In the genomic region with DNA sequence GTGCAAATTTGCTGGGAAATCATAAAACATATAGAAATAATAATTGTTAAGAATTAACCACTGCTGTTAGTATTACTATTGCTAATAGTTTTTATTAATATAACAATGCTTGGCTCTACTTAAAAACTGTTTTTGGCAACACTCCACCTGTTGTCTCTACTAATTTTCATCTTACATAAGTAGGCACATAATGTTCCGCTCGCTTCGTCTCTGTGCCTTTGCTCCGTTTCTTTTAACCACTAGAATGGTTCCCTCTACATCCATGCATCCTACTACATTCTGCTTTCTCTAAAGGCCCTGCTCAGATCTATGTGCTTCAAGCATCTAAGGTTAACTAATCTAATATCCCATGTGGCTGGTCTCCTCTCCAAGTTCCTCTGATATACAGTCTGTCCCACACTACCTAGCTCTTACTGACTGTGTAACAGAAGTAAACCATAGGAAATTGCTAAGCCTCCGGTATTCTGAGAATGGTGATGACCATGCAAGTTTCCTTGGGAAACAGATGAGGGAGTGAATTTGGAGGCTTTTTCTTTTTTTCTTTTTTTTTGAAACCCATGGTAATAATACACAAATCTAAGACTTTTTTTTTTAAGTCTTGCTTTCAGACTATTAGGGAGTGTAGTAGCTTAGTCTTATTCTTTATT, we compare ENCODE assay signal across 19 cellular contexts.
DNase-seq lines count a peak whose midpoint lies in the region; TF ChIP-seq lines count a peak whose summit lies in the region.
"Had no signal": no experiment of that assay in that cellular context is flagged by ENCODE, and none has a peak within 500 bp of the region (broad histone marks: within the 10 kb centered on the region; RNA-seq: fewer than 3 reads in every experiment).

No MANE protein-coding gene starts in this region.

- H3K27ac Mint-ChIP-seq in Caco-2 (ENCODE audit: unreplicated experiment) (peak overlapping the region; percentile 14), chondrocyte (ENCODE audit: unreplicated experiment) (peak overlapping the region; percentile 9), nephron (peak overlapping the region; percentile 43 to 51 (median 50))
- H3K27ac Mint-ChIP-seq: activated naive CD4-positive, alpha-beta T cell treated with anti-CD3 and anti-CD28 coated beads, Interleukin-2, amount 50 U/mL, for 72 hours; CD8-positive, alpha-beta T cell; memory B cell; stimulated activated effector memory CD8-positive, alpha-beta T cell treated with anti-CD3 and anti-CD28 coated beads, Interleukin-12 subunit alpha, Interleukin-12 subunit beta, amount 100 ng/mL, for 72 hours had no signal

- H3K27me3 Mint-ChIP-seq in Caco-2 (ENCODE audit: insufficient read depth, unreplicated experiment) = no peaks in the 10 kb centered on the region
- H3K27me3 Mint-ChIP-seq in chondrocyte (ENCODE audit: low read depth) = no peaks in the 10 kb centered on the region
- H3K27me3 Mint-ChIP-seq in nephron (ENCODE audit: low read depth) = no peaks in the 10 kb centered on the region

- DNase-seq in Caco-2 (no peak), M059J (ENCODE audit: low read depth) (peak; percentile 23), chondrocyte (ENCODE audit: low spot score) (no peak), H4 (ENCODE audit: low spot score) (no peak)
- no peak for DNase-seq in activated CD4-positive, alpha-beta T cell treated with anti-CD3 and anti-CD28 coated beads, Interleukin-2, amount 50 U/mL, for 48 hours
- no peak for DNase-seq in activated CD8-positive, alpha-beta memory T cell treated with anti-CD3 and anti-CD28 coated beads for 24 hours
- DNase-seq in activated CD4-positive, alpha-beta T cell treated with anti-CD3 and anti-CD28 coated beads, Interleukin-2, amount 50 U/mL, for 1 hour = no peak
- DNase-seq: CD8-positive, alpha-beta T cell; colonic mucosa; DMS53; kidney; NCI-H2107; NCI-H524; T-helper 9 cell had no signal

- intact Hi-C loops in Caco-2 (cut with micrococcal nuclease; ENCODE audit: unreplicated experiment) = no loop called here

- H3K9me3 ChIP-seq in Caco-2 = no peaks in the 10 kb centered on the region
- H3K9me3 ChIP-seq: colonic mucosa, testis had no signal

- no peaks in the 10 kb centered on the region for H3K4me1 ChIP-seq in Caco-2
- H3K4me1 ChIP-seq: colonic mucosa had no signal

- H3K9me3 Mint-ChIP-seq in Caco-2 (ENCODE audit: unreplicated experiment) = no peaks in the 10 kb centered on the region
- H3K9me3 Mint-ChIP-seq in chondrocyte (ENCODE audit: low read depth) = no peaks in the 10 kb centered on the region
- no peaks in the 10 kb centered on the region for H3K9me3 Mint-ChIP-seq in nephron
- H3K9me3 Mint-ChIP-seq: activated naive CD4-positive, alpha-beta T cell treated with anti-CD3 and anti-CD28 coated beads, Interleukin-2, amount 50 U/mL, for 72 hours; CD8-positive, alpha-beta T cell; memory B cell; stimulated activated effector memory CD8-positive, alpha-beta T cell treated with anti-CD3 and anti-CD28 coated beads, Interleukin-12 subunit alpha, Interleukin-12 subunit beta, amount 100 ng/mL, for 72 hours had no signal

- POLR2A ChIA-PET in Caco-2 (lab: Charles Lee) = no interaction called here

- no TSS peak for BruUV-seq in Caco-2 (replicated peaks; lab: Mats Ljungman, UMichigan)

- no peaks in the 10 kb centered on the region for H3K4me1 Mint-ChIP-seq in Caco-2 (ENCODE audit: low read depth, unreplicated experiment)
- H3K4me1 Mint-ChIP-seq in chondrocyte (ENCODE audit: low read depth) = peaks cover 17% of the 10 kb centered on the region
- peaks cover 18% of the 10 kb centered on the region for H3K4me1 Mint-ChIP-seq in nephron
- H3K4me1 Mint-ChIP-seq: memory B cell; stimulated activated effector memory CD8-positive, alpha-beta T cell treated with anti-CD3 and anti-CD28 coated beads, Interleukin-12 subunit alpha, Interleukin-12 subunit beta, amount 100 ng/mL, for 72 hours had no signal

- no peaks in the 10 kb centered on the region for H3K27me3 ChIP-seq in Caco-2 (replicated peaks; ENCODE audit: control insufficient read depth, insufficient read depth, low read length)
- H3K27me3 ChIP-seq: colonic mucosa, testis had no signal

- H3K4me3 ChIP-seq in Caco-2 (ENCODE audit: low read depth, low read length) = no peak overlapping the region
- H3K4me3 ChIP-seq: colonic mucosa, testis had no signal

- TF ChIP-seq CTCF in Caco-2 (IDR thresholded peaks at IDR 0.05; ENCODE audit: insufficient read depth in 1 of 2, low read depth in 1 of 2, low read length in 1 of 2, severe bottlenecking in 1 of 2, unreplicated experiment in 1 of 2) = no peak
- no peak for TF ChIP-seq CTCF in chondrocyte (IDR thresholded peaks at IDR 0.05)
- TF ChIP-seq CTCF in nephron (IDR thresholded peaks at IDR 0.05; ENCODE audit: unreplicated experiment in 3 of 3) = no peak

- H3K4me3 Mint-ChIP-seq in Caco-2 (ENCODE audit: unreplicated experiment) (no peak overlapping the region), chondrocyte (ENCODE audit: unreplicated experiment) (no peak overlapping the region), nephron (no peak overlapping the region)
- H3K4me3 Mint-ChIP-seq: CD8-positive, alpha-beta T cell; memory B cell; stimulated activated effector memory CD8-positive, alpha-beta T cell treated with anti-CD3 and anti-CD28 coated beads, Interleukin-12 subunit alpha, Interleukin-12 subunit beta, amount 100 ng/mL, for 72 hours had no signal

- H3K36me3 ChIP-seq in Caco-2 (ENCODE audit: control insufficient read depth, insufficient read depth, low read length) = no peaks in the 10 kb centered on the region
- H3K36me3 ChIP-seq: colonic mucosa had no signal

- H3K36me3 Mint-ChIP-seq in Caco-2 (ENCODE audit: insufficient read depth, unreplicated experiment) (peaks cover 28% of the 10 kb centered on the region), chondrocyte (ENCODE audit: low read depth) (peaks cover 4% of the 10 kb centered on the region), nephron (ENCODE audit: low read depth) (peaks cover 68% of the 10 kb centered on the region)
- H3K36me3 Mint-ChIP-seq: activated naive CD4-positive, alpha-beta T cell treated with anti-CD3 and anti-CD28 coated beads, Interleukin-2, amount 50 U/mL, for 72 hours; CD8-positive, alpha-beta T cell; memory B cell; stimulated activated effector memory CD8-positive, alpha-beta T cell treated with anti-CD3 and anti-CD28 coated beads, Interleukin-12 subunit alpha, Interleukin-12 subunit beta, amount 100 ng/mL, for 72 hours had no signal

- CTCF ChIA-PET in Caco-2 (lab: Charles Lee) = no interaction called here
